In genomic region chr5:80667384-80667783, GRCh38 we compare ENCODE assay signal across 16 cellular contexts.
"Had no signal": no experiment of that assay in that cellular context is flagged by ENCODE, and none has a peak within 500 bp of the region (broad histone marks: within the 10 kb centered on the region; RNA-seq: fewer than 3 reads in every experiment).

No MANE protein-coding gene starts in this region.

- ATAC-seq: activated CD4-positive, alpha-beta T cell treated with anti-CD3 and anti-CD28 coated beads for 36 hours; activated CD8-positive, alpha-beta T cell treated with anti-CD3 and anti-CD28 coated beads, Interleukin-2, amount 10 ng/mL, durations not matched to agents 7 days and 5 days; natural killer cell treated with Interleukin-12 subunit alpha and Interleukin-12 subunit beta and Interleukin-15 and Interleukin-18, amount 100 ng/mL, for 72 hours had no signal

- H3K4me3 ChIP-seq: stomach, thyroid gland, uterus had no signal

- DNase-seq: activated CD4-positive, alpha-beta T cell treated with anti-CD3 and anti-CD28 coated beads for 36 hours; activated CD8-positive, alpha-beta memory T cell treated with anti-CD3 and anti-CD28 coated beads, Interleukin-2, amount 50 U/mL, for 48 hours; activated CD8-positive, alpha-beta T cell treated with anti-CD3 and anti-CD28 coated beads, Interleukin-2, amount 10 ng/mL, durations not matched to agents 7 days and 5 days; activated naive CD4-positive, alpha-beta T cell; central memory CD4-positive, alpha-beta T cell; cortex of kidney; effector memory CD4-positive, alpha-beta T cell; stimulated activated CD4-positive, alpha-beta T cell treated with anti-CD3 and anti-CD28 coated beads, Interleukin-4, amount 100 ng/mL, for 4 hours; stomach; T1000; thyroid gland; uterus; WERI-Rb-1 had no signal

- H3K27ac Mint-ChIP-seq: activated CD4-positive, alpha-beta T cell treated with anti-CD3 and anti-CD28 coated beads for 36 hours; natural killer cell treated with Interleukin-12 subunit alpha and Interleukin-12 subunit beta and Interleukin-15 and Interleukin-18, amount 100 ng/mL, for 72 hours had no signal

- H3K27me3 Mint-ChIP-seq: activated CD4-positive, alpha-beta T cell treated with anti-CD3 and anti-CD28 coated beads for 36 hours; memory B cell; natural killer cell treated with Interleukin-12 subunit alpha and Interleukin-12 subunit beta and Interleukin-15 and Interleukin-18, amount 100 ng/mL, for 72 hours had no signal

- H3K9me3 ChIP-seq: stomach, thyroid gland, uterus had no signal

- H3K4me3 Mint-ChIP-seq: activated CD4-positive, alpha-beta T cell treated with anti-CD3 and anti-CD28 coated beads for 36 hours; activated CD8-positive, alpha-beta T cell treated with anti-CD3 and anti-CD28 coated beads, Interleukin-2, amount 10 ng/mL, durations not matched to agents 7 days and 5 days; natural killer cell treated with Interleukin-12 subunit alpha and Interleukin-12 subunit beta and Interleukin-15 and Interleukin-18, amount 100 ng/mL, for 72 hours had no signal

- H3K27me3 ChIP-seq: stomach, thyroid gland, uterus had no signal

- H3K27ac ChIP-seq: epithelial cell of prostate, stomach, thyroid gland, uterus, WERI-Rb-1 had no signal

- H3K4me1 ChIP-seq: uterus had no signal

- H3K36me3 ChIP-seq: uterus had no signal
